8 cellular contexts compared by ENCODE assay signal in genomic region chr22:45263790-45264269, GRCh38. TPM values are rescaled to one million over a fixed set of nuclear protein-coding genes. Genes with fewer than 3 reads are reported as not detected.
DNase-seq lines count a peak whose midpoint lies in the region; ATAC-seq and TF ChIP-seq lines count a peak whose summit lies in the region.

No MANE protein-coding gene starts in this region.

- no peaks in the 10 kb centered on the region for H3K9me3 ChIP-seq in OCI-LY3 (ENCODE audit: insufficient read depth, low read length)
- no peaks in the 10 kb centered on the region for H3K9me3 ChIP-seq in upper lobe of left lung

- CTCF ChIA-PET in activated CD8-positive, alpha-beta T cell treated with anti-CD3 and anti-CD28 coated beads for 36 hours (lab: Charles Lee): no interaction called here
- CTCF ChIA-PET in activated CD8-positive, alpha-beta T cell treated with anti-CD3 and anti-CD28 coated beads, Interleukin-2, amount 10 ng/mL, durations not matched to agents 7 days and 5 days (lab: Charles Lee): interaction anchor here (1.4 kb wide), 1 partner anchor 29 kb away, joined by 4 read pairs; no protein-coding TSS in a partner anchor

- H3K27ac Mint-ChIP-seq in activated CD8-positive, alpha-beta T cell treated with anti-CD3 and anti-CD28 coated beads for 36 hours: no peak overlapping the region
- no peak overlapping the region for H3K27ac Mint-ChIP-seq in activated CD8-positive, alpha-beta T cell treated with anti-CD3 and anti-CD28 coated beads, Interleukin-2, amount 10 ng/mL, durations not matched to agents 7 days and 5 days

- H3K36me3 ChIP-seq in OCI-LY3 (replicated peaks; ENCODE audit: low read depth, low read length) (no peaks in the 10 kb centered on the region), upper lobe of left lung (no peaks in the 10 kb centered on the region)

- peaks cover 73% of the 10 kb centered on the region for H3K27me3 ChIP-seq in OCI-LY3 (ENCODE audit: low read depth, low read length)
- H3K27me3 ChIP-seq in upper lobe of left lung: no peaks in the 10 kb centered on the region

- H3K4me1 Mint-ChIP-seq in activated CD8-positive, alpha-beta T cell treated with anti-CD3 and anti-CD28 coated beads for 36 hours (ENCODE audit: low read depth): peaks cover 5% of the 10 kb centered on the region
- peaks cover 11% of the 10 kb centered on the region for H3K4me1 Mint-ChIP-seq in activated CD8-positive, alpha-beta T cell treated with anti-CD3 and anti-CD28 coated beads, Interleukin-2, amount 10 ng/mL, durations not matched to agents 7 days and 5 days (ENCODE audit: low read depth)

- ATAC-seq in activated CD8-positive, alpha-beta T cell treated with anti-CD3 and anti-CD28 coated beads for 36 hours: peak; percentile 56
- no peak for ATAC-seq in activated CD8-positive, alpha-beta T cell treated with anti-CD3 and anti-CD28 coated beads, Interleukin-2, amount 10 ng/mL, durations not matched to agents 7 days and 5 days
- peak; percentile 62 for ATAC-seq in HG02943 (IDR thresholded peaks at IDR 0.05; ENCODE audit: low read depth, unreplicated experiment)
- peak; percentile 79 to 94 for ATAC-seq in upper lobe of left lung (ENCODE audit: low FRiP score in 2 of 2)

- H2AFZ ChIP-seq in OCI-LY3 (ENCODE audit: low read depth, low read length): no peak overlapping the region

- POLR2A ChIA-PET in activated CD8-positive, alpha-beta T cell treated with anti-CD3 and anti-CD28 coated beads for 36 hours (lab: Charles Lee): no interaction called here
- POLR2A ChIA-PET in activated CD8-positive, alpha-beta T cell treated with anti-CD3 and anti-CD28 coated beads, Interleukin-2, amount 10 ng/mL, durations not matched to agents 7 days and 5 days (lab: Charles Lee): no interaction called here

- intact Hi-C loops in activated CD8-positive, alpha-beta T cell treated with anti-CD3 and anti-CD28 coated beads for 36 hours (cut with micrococcal nuclease): no loop called here

- no peak overlapping the region for H3K9ac ChIP-seq in OCI-LY3 (ENCODE audit: low read length)

- H3K4me3 ChIP-seq in OCI-LY3 (ENCODE audit: low read length) (peak overlapping the region; percentile 44), upper lobe of left lung (no peak overlapping the region)

- TF ChIP-seq EP300 in upper lobe of left lung (IDR thresholded peaks at IDR 0.05): no peak

- no peak for TF ChIP-seq CTCF in activated CD8-positive, alpha-beta T cell treated with anti-CD3 and anti-CD28 coated beads for 36 hours (IDR thresholded peaks at IDR 0.05)
- TF ChIP-seq CTCF in OCI-LY3 (IDR thresholded peaks at IDR 0.05; ENCODE audit: low read depth, low read length): peak; percentile 67
- TF ChIP-seq CTCF in upper lobe of left lung (IDR thresholded peaks at IDR 0.05): peak; percentile 49 to 80 (median 74)

- H3K9me3 Mint-ChIP-seq in activated CD8-positive, alpha-beta T cell treated with anti-CD3 and anti-CD28 coated beads for 36 hours: no peaks in the 10 kb centered on the region
- H3K9me3 Mint-ChIP-seq in activated CD8-positive, alpha-beta T cell treated with anti-CD3 and anti-CD28 coated beads, Interleukin-2, amount 10 ng/mL, durations not matched to agents 7 days and 5 days (ENCODE audit: insufficient read depth): no peaks in the 10 kb centered on the region

- DNase-seq in activated CD8-positive, alpha-beta T cell treated with anti-CD3 and anti-CD28 coated beads for 36 hours: peak; percentile 25
- DNase-seq in activated CD8-positive, alpha-beta T cell treated with anti-CD3 and anti-CD28 coated beads, Interleukin-2, amount 10 ng/mL, durations not matched to agents 7 days and 5 days: no peak
- peak; percentile 79 for DNase-seq in ecto neural progenitor cell (ENCODE audit: low spot score)
- peak; percentile 85 for DNase-seq in medulla oblongata (ENCODE audit: extremely low spot score)
- peak; percentile 70 to 79 for DNase-seq in upper lobe of left lung
- no peak for DNase-seq in T-helper 1 cell

- WGBS in upper lobe of left lung, 2 donors: 15 to 17% methylated on average over 4 to 11 of the region's 11 CpGs

- no peak overlapping the region for H3K27ac ChIP-seq in OCI-LY3 (ENCODE audit: low read length)
- peak overlapping the region in 1 of 4 donors; percentile 61 for H3K27ac ChIP-seq in upper lobe of left lung

- H3K4me1 ChIP-seq in OCI-LY3 (ENCODE audit: low read length): peaks cover 32% of the 10 kb centered on the region
- peaks cover 15 to 23% (median 20%) of the 10 kb centered on the region in 4 donors for H3K4me1 ChIP-seq in upper lobe of left lung

- H3K27me3 Mint-ChIP-seq in activated CD8-positive, alpha-beta T cell treated with anti-CD3 and anti-CD28 coated beads for 36 hours: peaks cover 14% of the 10 kb centered on the region
- peaks cover 16% of the 10 kb centered on the region for H3K27me3 Mint-ChIP-seq in activated CD8-positive, alpha-beta T cell treated with anti-CD3 and anti-CD28 coated beads, Interleukin-2, amount 10 ng/mL, durations not matched to agents 7 days and 5 days (ENCODE audit: low read depth)

- peaks cover 12% of the 10 kb centered on the region for H4K20me1 ChIP-seq in OCI-LY3 (ENCODE audit: insufficient read depth, low read length)

- H3K79me2 ChIP-seq in OCI-LY3 (ENCODE audit: low read length): no peaks in the 10 kb centered on the region

- no peak overlapping the region for H3K4me3 Mint-ChIP-seq in activated CD8-positive, alpha-beta T cell treated with anti-CD3 and anti-CD28 coated beads for 36 hours
- no peak overlapping the region for H3K4me3 Mint-ChIP-seq in activated CD8-positive, alpha-beta T cell treated with anti-CD3 and anti-CD28 coated beads, Interleukin-2, amount 10 ng/mL, durations not matched to agents 7 days and 5 days

- no peaks in the 10 kb centered on the region for H3K36me3 Mint-ChIP-seq in activated CD8-positive, alpha-beta T cell treated with anti-CD3 and anti-CD28 coated beads for 36 hours (ENCODE audit: low read depth)
- H3K36me3 Mint-ChIP-seq in activated CD8-positive, alpha-beta T cell treated with anti-CD3 and anti-CD28 coated beads, Interleukin-2, amount 10 ng/mL, durations not matched to agents 7 days and 5 days (ENCODE audit: low read depth): no peaks in the 10 kb centered on the region

- no peak for TF ChIP-seq POLR2A in upper lobe of left lung (IDR thresholded peaks at IDR 0.05)

- H3K4me2 ChIP-seq in OCI-LY3 (ENCODE audit: low read length): peak overlapping the region; percentile 69

RNA-seq across cellular contexts. Expression of gene UPK3A, which starts 20.9 kb away (rescaled TPM):
- not detected for total RNA-seq in activated CD8-positive, alpha-beta T cell treated with anti-CD3 and anti-CD28 coated beads for 36 hours
- not detected for total RNA-seq in activated CD8-positive, alpha-beta T cell treated with anti-CD3 and anti-CD28 coated beads, Interleukin-2, amount 10 ng/mL, durations not matched to agents 7 days and 5 days
- total RNA-seq in upper lobe of left lung: under 1 TPM in 1 of 6 donors, not detected in 5; 0.44 TPM

RNA-seq across cellular contexts. Expression of gene KIAA0930, which starts 23.1 kb away (rescaled TPM):
- 10 to 100 TPM; 38.4 to 40.4 TPM for total RNA-seq in activated CD8-positive, alpha-beta T cell treated with anti-CD3 and anti-CD28 coated beads for 36 hours
- 10 to 100 TPM; 48.5 to 52.4 TPM for total RNA-seq in activated CD8-positive, alpha-beta T cell treated with anti-CD3 and anti-CD28 coated beads, Interleukin-2, amount 10 ng/mL, durations not matched to agents 7 days and 5 days
- 100 to 1,000 TPM in 1 of 6 donors, 10 to 100 TPM in 5; 31.2 to 103 (median 42.8) TPM for total RNA-seq in upper lobe of left lung

RNA-seq across cellular contexts. Expression of gene FAM118A, which starts 45.9 kb away (rescaled TPM):
- total RNA-seq in activated CD8-positive, alpha-beta T cell treated with anti-CD3 and anti-CD28 coated beads for 36 hours: 10 to 100 TPM; 30.6 to 32.4 TPM
- total RNA-seq in activated CD8-positive, alpha-beta T cell treated with anti-CD3 and anti-CD28 coated beads, Interleukin-2, amount 10 ng/mL, durations not matched to agents 7 days and 5 days: 10 to 100 TPM; 50.6 to 50.7 TPM
- 100 to 1,000 TPM in 2 of 6 donors, 10 to 100 TPM in 3, 1 to 10 TPM in 1; 9.2 to 161 (median 27.6) TPM for total RNA-seq in upper lobe of left lung

Comparison
In these comparisons a context has a peak if more than half of its experiments do, and no peak if none do; other contexts are left out.
1. DNase-seq: peak in activated CD8-positive, alpha-beta T cell treated with anti-CD3 and anti-CD28 coated beads for 36 hours (single experiment), ecto neural progenitor cell (single experiment), medulla oblongata (single experiment) and upper lobe of left lung (2 of 2); none in activated CD8-positive, alpha-beta T cell treated with anti-CD3 and anti-CD28 coated beads, Interleukin-2, amount 10 ng/mL, durations not matched to agents 7 days and 5 days (single experiment) and T-helper 1 cell (0 of 5).